9 cellular contexts compared by ENCODE assay signal in genomic region chr22:23071163-23072034, GRCh38. TPM values are rescaled to one million over a fixed set of nuclear protein-coding genes. Genes with fewer than 3 reads are reported as not detected.
A peak's percentile ranks its signal among the peaks of the same experiment; 100 is the strongest.
DNase-seq lines count a peak whose midpoint lies in the region; TF ChIP-seq lines count a peak whose summit lies in the region.
"Had no signal": no experiment of that assay in that cellular context is flagged by ENCODE, and none has a peak within 500 bp of the region (broad histone marks: within the 10 kb centered on the region; RNA-seq: fewer than 3 reads in every experiment).

No MANE protein-coding gene starts in this region.

- H3K9me2 ChIP-seq in MM.1S (replicated peaks; ENCODE audit: insufficient read depth, low read length), result no peaks in the 10 kb centered on the region

- intact Hi-C loops in CD14-positive monocyte (cut with micrococcal nuclease), result no loop called here
- intact Hi-C loops in thyroid gland (cut with DNase I), result no loop called here

- TF ChIP-seq CTCF in CD14-positive monocyte (IDR thresholded peaks at IDR 0.05) (no peak), MM.1S (IDR thresholded peaks at IDR 0.05; ENCODE audit: low read length) (no peak), endothelial cell (IDR thresholded peaks at IDR 0.05; ENCODE audit: unreplicated experiment) (no peak), parathyroid adenoma (IDR thresholded peaks at IDR 0.05) (no peak), thyroid gland (IDR thresholded peaks at IDR 0.05) (no peak)

- DNase-seq in CD14-positive monocyte (ENCODE audit: low spot score) (peak; percentile 44), MM.1S (no peak), endothelial cell (ENCODE audit: low spot score) (no peak), NCI-H345 (lab: John Stamatoyannopoulos, UW) (no peak), thyroid gland (no peak), kidney tubule cell (ENCODE audit: low spot score) (no peak), DMS 273 (lab: John Stamatoyannopoulos, UW; ENCODE audit: unreplicated experiment) (no peak)
- DNase-seq: NCI-H1048 had no signal

- H3K4me2 ChIP-seq in MM.1S (ENCODE audit: low read depth, low read length) (peak overlapping the region; percentile 91), parathyroid adenoma (ENCODE audit: low read length) (peak overlapping the region; percentile 89)

- H3K79me2 ChIP-seq in MM.1S (ENCODE audit: low read length) (peaks cover 8% of the 10 kb centered on the region; the same call in 1 of the 2 replicates), parathyroid adenoma (no peaks in the 10 kb centered on the region)

- H4K20me1 ChIP-seq in MM.1S (ENCODE audit: insufficient read depth, low read length), result no peaks in the 10 kb centered on the region

- H2AFZ ChIP-seq in MM.1S (ENCODE audit: low read length) (peak overlapping the region; percentile 90), parathyroid adenoma (peak overlapping the region; percentile 66)

- WGBS in thyroid gland, 2 donors, result 67 to 71% methylated on average over 31 to 32 of the region's 32 CpGs

- H3K36me3 Mint-ChIP-seq in CD14-positive monocyte (peaks cover 0 to 3% of the 10 kb centered on the region in 2 donors), endothelial cell (ENCODE audit: low read depth, unreplicated experiment) (peaks cover 4% of the 10 kb centered on the region)

- H3K4me1 Mint-ChIP-seq in CD14-positive monocyte (peaks cover 8% of the 10 kb centered on the region), endothelial cell (ENCODE audit: unreplicated experiment) (no peaks in the 10 kb centered on the region)

- H3K9me3 Mint-ChIP-seq in CD14-positive monocyte (peaks cover 0 to 6% (median 4%) of the 10 kb centered on the region in 7 donors), endothelial cell (ENCODE audit: unreplicated experiment) (no peaks in the 10 kb centered on the region)

- H3K4me1 ChIP-seq in MM.1S (ENCODE audit: low read length) (no peaks in the 10 kb centered on the region), parathyroid adenoma (no peaks in the 10 kb centered on the region), thyroid gland (peaks cover 9 to 13% of the 10 kb centered on the region in 2 donors)

- H3K27ac Mint-ChIP-seq in CD14-positive monocyte (no peak overlapping the region), endothelial cell (ENCODE audit: unreplicated experiment) (no peak overlapping the region)

- H3K36me3 ChIP-seq in MM.1S (replicated peaks; ENCODE audit: insufficient read depth, low read length) (no peaks in the 10 kb centered on the region), parathyroid adenoma (ENCODE audit: control insufficient read depth, insufficient read depth, low read length) (no peaks in the 10 kb centered on the region), thyroid gland (no peaks in the 10 kb centered on the region)

- H3K4me3 Mint-ChIP-seq in CD14-positive monocyte, result peak overlapping the region; percentile 56 to 76
- H3K4me3 Mint-ChIP-seq in endothelial cell (ENCODE audit: unreplicated experiment), result peak overlapping the region; percentile 67

- H3K4me3 ChIP-seq in MM.1S (ENCODE audit: low read length) (peak overlapping the region; percentile 77), parathyroid adenoma (ENCODE audit: low read depth, low read length) (peak overlapping the region; percentile 64), thyroid gland (replicated peaks in 1 of 3) (no peak overlapping the region)

- TF ChIP-seq POLR2A in thyroid gland (IDR thresholded peaks at IDR 0.05), result no peak

- H3K27me3 ChIP-seq in MM.1S (replicated peaks; ENCODE audit: insufficient read depth, low read length) (no peaks in the 10 kb centered on the region), parathyroid adenoma (ENCODE audit: control insufficient read depth, insufficient read depth, low read length) (no peaks in the 10 kb centered on the region), thyroid gland (no peaks in the 10 kb centered on the region)

- no peaks in the 10 kb centered on the region for H3K9me3 ChIP-seq in MM.1S (replicated peaks; ENCODE audit: insufficient read depth, low read length)
- no peaks in the 10 kb centered on the region for H3K9me3 ChIP-seq in parathyroid adenoma (ENCODE audit: control insufficient read depth, low read length)
- no peaks in the 10 kb centered on the region for H3K9me3 ChIP-seq in thyroid gland

- H3K27ac ChIP-seq in MM.1S (ENCODE audit: low read length) (no peak overlapping the region), parathyroid adenoma (no peak overlapping the region), thyroid gland (no peak overlapping the region)

- no peaks in the 10 kb centered on the region for H3F3A ChIP-seq in MM.1S (ENCODE audit: insufficient read depth, low read length)

- H3K27me3 Mint-ChIP-seq in CD14-positive monocyte (ENCODE audit: low read depth in 3 of 3) (peaks cover 38 to 55% (median 41%) of the 10 kb centered on the region in 3 donors), endothelial cell (ENCODE audit: unreplicated experiment) (peaks cover 37% of the 10 kb centered on the region)

- H3K9ac ChIP-seq in MM.1S (ENCODE audit: low read length) (peak overlapping the region; percentile 59; the same call in 1 of the 2 replicates), parathyroid adenoma (no peak overlapping the region)

RNA-seq across cellular contexts. Expression of gene GNAZ, which starts 1.1 kb away (rescaled TPM):
- under 1 TPM in 1 of 2 donors, not detected in 1; 0.04 TPM for polyA plus RNA-seq in CD14-positive monocyte
- 0.21 TPM for total RNA-seq in endothelial cell (ENCODE audit: unreplicated experiment)
- 1 to 10 TPM; 4.2 to 8.2 (median 4.8) TPM for total RNA-seq in thyroid gland

Comparison
In these comparisons a context has a peak if more than half of its experiments do, and no peak if none do; other contexts are left out.
1. H3K4me3 ChIP-seq: peak in MM.1S (single experiment) and parathyroid adenoma (single experiment); none in thyroid gland (0 of 3).